ENCODE assay signal across 25 cellular contexts in the genomic region with DNA sequence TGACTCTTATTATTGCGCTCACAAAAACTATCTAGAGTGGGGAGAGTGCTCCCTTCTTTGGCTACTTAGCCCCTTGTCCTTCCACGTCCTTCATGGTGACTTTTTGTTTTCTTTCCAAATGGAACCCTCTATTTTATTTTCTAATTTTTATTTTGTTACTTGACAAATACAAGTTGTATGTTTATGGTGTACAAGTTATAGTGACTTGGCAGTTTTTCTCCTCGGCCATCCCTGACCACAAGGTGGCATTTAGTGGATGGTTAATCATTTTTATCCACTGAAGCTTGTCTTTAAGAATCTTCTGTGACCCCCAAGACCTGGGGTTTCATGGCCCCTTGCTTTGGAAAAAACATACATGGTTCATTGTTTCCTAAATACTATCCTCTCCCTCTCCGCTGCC.
"Had no signal": no experiment of that assay in that cellular context is flagged by ENCODE, and none has a peak within 500 bp of the region (broad histone marks: within the 10 kb centered on the region; RNA-seq: fewer than 3 reads in every experiment).

No MANE protein-coding gene starts in this region.

- ATAC-seq: activated T-cell treated with anti-CD3 and anti-CD28 coated beads, Interleukin-2, amount 50 U/mL, for 72 hours; body of pancreas; heart right ventricle; natural killer cell; stimulated activated naive B cell treated with anti-CD40 and anti-IgM and Interleukin-4, amounts not matched to agents 10 μg/mL and 1 μg/mL and 100 μg/mL, for 72 hours had no signal

- H3K4me1 Mint-ChIP-seq: memory B cell; natural killer cell; stimulated activated naive B cell treated with anti-CD40 and anti-IgM and Interleukin-4, amounts not matched to agents 10 μg/mL and 1 μg/mL and 100 μg/mL, for 72 hours had no signal

- H3K79me2 ChIP-seq: parathyroid adenoma had no signal

- H3K4me3 Mint-ChIP-seq: activated naive CD8-positive, alpha-beta T cell; activated T-cell treated with anti-CD3 and anti-CD28 coated beads, Interleukin-2, amount 50 U/mL, for 72 hours; memory B cell; natural killer cell; neural progenitor cell; stimulated activated naive B cell treated with anti-CD40 and anti-IgM and Interleukin-4, amounts not matched to agents 10 μg/mL and 1 μg/mL and 100 μg/mL, for 72 hours had no signal

- H3K4me1 ChIP-seq: body of pancreas, esophagus squamous epithelium, heart right ventricle, parathyroid adenoma, right atrium auricular region, stomach, tibial artery had no signal

- H2AFZ ChIP-seq: neural progenitor cell, parathyroid adenoma had no signal

- H3K4me2 ChIP-seq: neural progenitor cell had no signal

- H3K27ac ChIP-seq: body of pancreas, esophagus squamous epithelium, heart right ventricle, neural progenitor cell, parathyroid adenoma, right atrium auricular region, stomach, tibial artery had no signal

- H3K27me3 ChIP-seq: body of pancreas, esophagus squamous epithelium, right atrium auricular region, stomach, tibial artery had no signal

- DNase-seq: activated CD4-positive, alpha-beta T cell treated with anti-CD3 and anti-CD28 coated beads for 4 hours; activated CD4-positive, alpha-beta T cell treated with anti-CD3 and anti-CD28 coated beads, Interleukin-2, amount 50 U/mL, for 4 hours; activated naive CD4-positive, alpha-beta T cell; activated T-cell treated with anti-CD3 and anti-CD28 coated beads for 4 hours; activated T-cell treated with anti-CD3 and anti-CD28 coated beads, Interleukin-2, amount 50 U/mL, for 72 hours; aorta; body of pancreas; dermis blood vessel endothelial cell; effector CD4-positive, alpha-beta T cell; esophagus squamous epithelium; foreskin melanocyte; heart right ventricle; natural killer cell; occipital lobe; stimulated activated CD4-positive, alpha-beta T cell treated with anti-CD3 and anti-CD28 coated beads, Interleukin-15, amount 100 ng/mL, for 24 hours; stimulated activated CD4-positive, alpha-beta T cell treated with anti-CD3 and anti-CD28 coated beads, Interleukin-2, amount 100 ng/mL, for 24 hours; stimulated activated naive B cell treated with anti-CD40 and anti-IgM and Interleukin-4, amounts not matched to agents 10 μg/mL and 1 μg/mL and 100 μg/mL, for 72 hours; stomach; tibial artery had no signal

- H3K36me3 ChIP-seq: esophagus squamous epithelium, heart right ventricle, neural progenitor cell, right atrium auricular region, stomach, tibial artery had no signal

- FAIRE-seq: colon had no signal

- H3K36me3 Mint-ChIP-seq: activated naive CD8-positive, alpha-beta T cell; memory B cell; natural killer cell; neural progenitor cell; stimulated activated naive B cell treated with anti-CD40 and anti-IgM and Interleukin-4, amounts not matched to agents 10 μg/mL and 1 μg/mL and 100 μg/mL, for 72 hours had no signal

- H3K9me3 Mint-ChIP-seq: activated T-cell treated with anti-CD3 and anti-CD28 coated beads, Interleukin-2, amount 50 U/mL, for 72 hours; memory B cell; neural progenitor cell; stimulated activated naive B cell treated with anti-CD40 and anti-IgM and Interleukin-4, amounts not matched to agents 10 μg/mL and 1 μg/mL and 100 μg/mL, for 72 hours had no signal

- H3K4me3 ChIP-seq: body of pancreas, esophagus squamous epithelium, heart right ventricle, neural progenitor cell, right atrium auricular region, stomach, tibial artery had no signal

- H3K9ac ChIP-seq: neural progenitor cell, parathyroid adenoma had no signal

- H3K9me3 ChIP-seq: body of pancreas, esophagus squamous epithelium, heart right ventricle, right atrium auricular region, stomach, tibial artery had no signal

- H3K27ac Mint-ChIP-seq: activated naive CD8-positive, alpha-beta T cell; activated T-cell treated with anti-CD3 and anti-CD28 coated beads, Interleukin-2, amount 50 U/mL, for 72 hours; memory B cell; natural killer cell; neural progenitor cell; stimulated activated naive B cell treated with anti-CD40 and anti-IgM and Interleukin-4, amounts not matched to agents 10 μg/mL and 1 μg/mL and 100 μg/mL, for 72 hours had no signal
